9 cellular contexts compared by ENCODE assay signal in genomic region chr21:39282911-39283310, GRCh38.
"Had no signal": no experiment of that assay in that cellular context is flagged by ENCODE, and none has a peak within 500 bp of the region (broad histone marks: within the 10 kb centered on the region; RNA-seq: fewer than 3 reads in every experiment).

No MANE protein-coding gene starts in this region.

- H3K4me1 Mint-ChIP-seq: GM23338 had no signal

- FAIRE-seq: H1, K562 had no signal

- H3K27ac Mint-ChIP-seq: GM23338, HFFc6 had no signal

- DNase-seq: H7, HFFc6, IMR-90 had no signal

- H3K27ac ChIP-seq: HL-60 had no signal

- H3K9me3 ChIP-seq: HAP-1 had no signal

- H3K4me3 ChIP-seq: GM23338, HAP-1, K562 had no signal

- H3K4me3 Mint-ChIP-seq: GM23338, HFFc6 had no signal

- H3K9me3 Mint-ChIP-seq: GM23338, HFFc6 had no signal

- ATAC-seq: GM23338, HCT116, K562 had no signal
